9 cellular contexts compared by ENCODE assay signal in the genomic region with DNA sequence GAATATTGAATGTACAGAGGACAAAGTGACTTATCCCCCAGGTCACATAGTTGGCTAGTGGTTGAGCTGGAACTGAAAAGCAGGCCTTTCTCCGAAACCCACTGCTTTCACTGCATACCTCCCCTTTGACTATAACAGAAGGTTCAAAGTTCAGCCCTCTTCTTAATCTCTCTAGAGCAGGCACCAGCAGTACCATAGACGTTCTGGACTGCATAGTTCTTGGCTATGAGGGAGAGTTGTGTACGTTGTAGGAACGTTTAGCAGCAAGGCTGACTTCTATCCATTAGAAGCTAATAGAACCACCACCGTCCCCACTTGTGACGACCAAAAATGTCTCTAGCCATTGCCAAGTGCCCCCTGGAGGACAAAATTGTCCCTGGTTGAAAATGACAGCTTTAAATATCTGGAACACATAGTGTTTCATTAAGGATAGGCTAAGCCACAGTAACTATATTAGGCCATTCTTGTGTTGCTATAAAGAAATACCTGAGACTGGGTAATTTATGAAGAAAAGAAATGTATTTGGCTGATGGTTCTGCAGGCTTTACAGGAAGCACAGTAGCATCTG.
DNase-seq lines count a peak whose midpoint lies in the region; ATAC-seq and TF ChIP-seq lines count a peak whose summit lies in the region.
"Had no signal": no experiment of that assay in that cellular context is flagged by ENCODE, and none has a peak within 500 bp of the region (broad histone marks: within the 10 kb centered on the region; RNA-seq: fewer than 3 reads in every experiment).

No MANE protein-coding gene starts in this region.

- no peaks in the 10 kb centered on the region for H3K27me3 Mint-ChIP-seq in activated T-cell treated with anti-CD3 and anti-CD28 coated beads, Interleukin-2, amount 50 U/mL, for 4 hours (ENCODE audit: low read depth)

- no peaks in the 10 kb centered on the region for H3K4me1 Mint-ChIP-seq in activated T-cell treated with anti-CD3 and anti-CD28 coated beads, Interleukin-2, amount 50 U/mL, for 4 hours (ENCODE audit: low read depth)

- peak; percentile 29 for DNase-seq in CD1c-positive myeloid dendritic cell (ENCODE audit: extremely low spot score)
- peak; percentile 25 for DNase-seq in WERI-Rb-1
- no peak for DNase-seq in left lung
- no peak for DNase-seq in C1 segment of cervical spinal cord (lab: John Stamatoyannopoulos, UW)
- no peak for DNase-seq in activated T-cell treated with anti-CD3 and anti-CD28 coated beads, Interleukin-2, amount 50 U/mL, for 4 hours

- H3K36me3 Mint-ChIP-seq in activated T-cell treated with anti-CD3 and anti-CD28 coated beads, Interleukin-2, amount 50 U/mL, for 4 hours (ENCODE audit: insufficient read depth) = no peaks in the 10 kb centered on the region

- H3K9me3 Mint-ChIP-seq in activated T-cell treated with anti-CD3 and anti-CD28 coated beads, Interleukin-2, amount 50 U/mL, for 4 hours = no peaks in the 10 kb centered on the region

- peak; percentile 44 for TF ChIP-seq CTCF in WERI-Rb-1 (IDR thresholded peaks at IDR 0.05; ENCODE audit: low read depth, low read length)
- no peak for TF ChIP-seq CTCF in left lung (IDR thresholded peaks at IDR 0.05)

- H3K9me3 ChIP-seq in WERI-Rb-1 (ENCODE audit: severe bottlenecking) (no peaks in the 10 kb centered on the region), left lung (no peaks in the 10 kb centered on the region)

- H3K36me3 ChIP-seq in WERI-Rb-1 = no peaks in the 10 kb centered on the region
- H3K36me3 ChIP-seq in left lung = no peaks in the 10 kb centered on the region

- no peaks in the 10 kb centered on the region for H3K4me1 ChIP-seq in left lung

- H3K27me3 ChIP-seq in WERI-Rb-1 (ENCODE audit: insufficient read depth, low read depth, severe bottlenecking) (peaks cover 4% of the 10 kb centered on the region), left lung (no peaks in the 10 kb centered on the region)

- no peak overlapping the region for H3K4me3 Mint-ChIP-seq in activated T-cell treated with anti-CD3 and anti-CD28 coated beads, Interleukin-2, amount 50 U/mL, for 4 hours

- intact Hi-C loops in left lung (cut with DNase I) = no loop called here

- peak; percentile 58 for ATAC-seq in GM18511 (IDR thresholded peaks at IDR 0.05; ENCODE audit: unreplicated experiment)
- ATAC-seq in left lung = peak; percentile 17
- no peak for ATAC-seq in GM18858 (IDR thresholded peaks at IDR 0.05; ENCODE audit: unreplicated experiment)
- no peak for ATAC-seq in HG03025 (IDR thresholded peaks at IDR 0.05; ENCODE audit: low FRiP score, unreplicated experiment)
- ATAC-seq in activated T-cell treated with anti-CD3 and anti-CD28 coated beads, Interleukin-2, amount 50 U/mL, for 4 hours = no peak
- ATAC-seq: left colon had no signal

- no peak overlapping the region for H3K27ac ChIP-seq in WERI-Rb-1
- H3K27ac ChIP-seq in left lung = no peak overlapping the region

- no peak overlapping the region for H3K4me3 ChIP-seq in WERI-Rb-1 (ENCODE audit: low read depth, low read length)
- no peak overlapping the region for H3K4me3 ChIP-seq in left lung

Comparison
In these comparisons a context has a peak if more than half of its experiments do, and no peak if none do; other contexts are left out.
1. DNase-seq: peak in CD1c-positive myeloid dendritic cell (single experiment) and WERI-Rb-1 (single experiment); none in left lung (0 of 2), C1 segment of cervical spinal cord (0 of 14) and activated T-cell treated with anti-CD3 and anti-CD28 coated beads, Interleukin-2, amount 50 U/mL, for 4 hours (single experiment).
2. ATAC-seq: peak in GM18511 (single experiment) and left lung (single experiment); none in GM18858 (single experiment), HG03025 (single experiment) and activated T-cell treated with anti-CD3 and anti-CD28 coated beads, Interleukin-2, amount 50 U/mL, for 4 hours (0 of 2).